36 cellular contexts compared by ENCODE assay signal in the genomic region with DNA sequence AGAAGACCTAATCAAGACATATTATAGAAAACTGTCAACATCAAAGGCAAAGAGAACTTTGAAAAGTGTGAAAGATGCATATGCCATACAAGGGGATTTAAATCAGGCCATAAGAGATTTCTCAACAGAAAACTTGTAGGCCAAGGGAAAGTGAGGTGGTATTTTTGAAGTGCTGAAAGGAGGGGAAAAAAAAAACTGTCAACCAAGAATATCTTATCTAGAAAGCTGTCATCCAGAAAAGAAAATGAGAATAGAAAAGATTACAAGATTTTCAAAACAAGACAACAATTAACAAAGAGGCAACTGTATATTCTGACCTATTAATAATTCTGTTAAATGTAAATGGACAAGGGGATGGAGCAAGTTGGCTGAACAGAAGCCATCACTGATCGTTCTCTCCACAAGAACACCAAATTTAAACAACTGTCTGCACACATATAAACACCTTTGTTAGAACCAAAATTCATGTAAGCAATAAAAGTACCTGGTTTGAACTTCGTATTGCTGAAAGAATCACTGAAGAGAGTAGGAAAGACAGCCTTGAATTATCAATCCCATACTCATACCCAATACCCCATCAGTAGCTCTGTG.
"Had no signal": no experiment of that assay in that cellular context is flagged by ENCODE, and none has a peak within 500 bp of the region (broad histone marks: within the 10 kb centered on the region; RNA-seq: fewer than 3 reads in every experiment).

No MANE protein-coding gene starts in this region.

- ATAC-seq: activated naive CD4-positive, alpha-beta T cell treated with anti-CD3 and anti-CD28 coated beads, Interleukin-2, amount 50 U/mL, for 72 hours; activated naive CD8-positive, alpha-beta T cell treated with anti-CD3 and anti-CD28 coated beads, Interleukin-2, amount 50 U/mL, for 24 hours; activated T-cell treated with anti-CD3 and anti-CD28 coated beads, Interleukin-2, amount 50 U/mL, for 4 hours; activated T-cell treated with anti-CD3 and anti-CD28 coated beads, Interleukin-2, amount 50 U/mL, for 72 hours; activated T-helper 17 cell treated with anti-CD3 and anti-CD28 coated beads, Interleukin-2, amount 50 U/mL, for 72 hours; body of pancreas had no signal

- DNase-seq: activated effector memory CD4-positive, alpha-beta T cell treated with anti-CD3 and anti-CD28 coated beads, Interleukin-2, amount 50 U/mL, for 16 hours; activated effector memory CD4-positive, alpha-beta T cell treated with Interleukin-2 at 50 U/mL for 16 hours; activated gamma-delta T cell; activated gamma-delta T cell treated with Interleukin-2 at 50 U/mL for 16 hours; activated naive CD4-positive, alpha-beta T cell; activated naive CD4-positive, alpha-beta T cell treated with anti-CD3 and anti-CD28 coated beads for 36 hours; activated naive CD4-positive, alpha-beta T cell treated with anti-CD3 and anti-CD28 coated beads, Interleukin-2, amount 10 ng/mL, durations not matched to agents 7 days and 5 days; activated naive CD4-positive, alpha-beta T cell treated with anti-CD3 and anti-CD28 coated beads, Interleukin-2, amount 50 U/mL, for 16 hours; activated naive CD4-positive, alpha-beta T cell treated with Interleukin-2 at 50 U/mL for 16 hours; activated naive CD8-positive, alpha-beta T cell treated with anti-CD3 and anti-CD28 coated beads for 36 hours; activated naive CD8-positive, alpha-beta T cell treated with anti-CD3 and anti-CD28 coated beads, Interleukin-2, amount 10 ng/mL, durations not matched to agents 7 days and 5 days; activated naive CD8-positive, alpha-beta T cell treated with anti-CD3 and anti-CD28 coated beads, Interleukin-2, amount 50 U/mL, for 24 hours; activated T-cell treated with anti-CD3 and anti-CD28 coated beads, Interleukin-2, amount 50 U/mL, for 4 hours; activated T-cell treated with anti-CD3 and anti-CD28 coated beads, Interleukin-2, amount 50 U/mL, for 48 hours; activated T-cell treated with anti-CD3 and anti-CD28 coated beads, Interleukin-2, amount 50 U/mL, for 72 hours; adrenal gland; amniotic stem cell; amygdala; anterior cingulate cortex; aorta; body of pancreas; brain microvascular endothelial cell; caudate nucleus; central memory CD4-positive, alpha-beta T cell; cerebellar nuclear complex had no signal

- H3K4me3 Mint-ChIP-seq: activated naive CD4-positive, alpha-beta T cell treated with anti-CD3 and anti-CD28 coated beads for 36 hours; activated naive CD4-positive, alpha-beta T cell treated with anti-CD3 and anti-CD28 coated beads, Interleukin-2, amount 10 ng/mL, durations not matched to agents 7 days and 5 days; activated naive CD4-positive, alpha-beta T cell treated with anti-CD3 and anti-CD28 coated beads, Interleukin-2, amount 50 U/mL, for 24 hours; activated naive CD8-positive, alpha-beta T cell; activated naive CD8-positive, alpha-beta T cell treated with anti-CD3 and anti-CD28 coated beads for 36 hours; activated naive CD8-positive, alpha-beta T cell treated with anti-CD3 and anti-CD28 coated beads, Interleukin-2, amount 10 ng/mL, durations not matched to agents 7 days and 5 days; activated naive CD8-positive, alpha-beta T cell treated with anti-CD3 and anti-CD28 coated beads, Interleukin-2, amount 50 U/mL, for 24 hours; activated T-cell treated with anti-CD3 and anti-CD28 coated beads, Interleukin-2, amount 50 U/mL, for 4 hours; activated T-cell treated with anti-CD3 and anti-CD28 coated beads, Interleukin-2, amount 50 U/mL, for 72 hours; activated T-helper 1 cell treated with anti-CD3 and anti-CD28 coated beads, Interleukin-12 subunit alpha, Interleukin-12 subunit beta, Interleukin-2, Interleukin-4 antibody, amounts not matched to agents 30 ng/mL and 10 ng/mL and 1 ng/mL, durations not matched to agents 14 hours and 24 hours and 36 hours; activated T-helper 17 cell treated with anti-CD3 and anti-CD28 coated beads, Interleukin-2, amount 50 U/mL, for 72 hours; brain; central memory CD8-positive, alpha-beta T cell had no signal

- H3K36me3 ChIP-seq: adrenal gland, ascending aorta, brain microvascular endothelial cell, breast epithelium, cardiac muscle cell had no signal

- H3K36me3 Mint-ChIP-seq: activated naive CD4-positive, alpha-beta T cell treated with anti-CD3 and anti-CD28 coated beads, Interleukin-2, amount 10 ng/mL, durations not matched to agents 7 days and 5 days; activated naive CD4-positive, alpha-beta T cell treated with anti-CD3 and anti-CD28 coated beads, Interleukin-2, amount 50 U/mL, for 72 hours; activated naive CD8-positive, alpha-beta T cell; activated naive CD8-positive, alpha-beta T cell treated with anti-CD3 and anti-CD28 coated beads for 36 hours; activated naive CD8-positive, alpha-beta T cell treated with anti-CD3 and anti-CD28 coated beads, Interleukin-2, amount 10 ng/mL, durations not matched to agents 7 days and 5 days; brain had no signal

- H3K4me3 ChIP-seq: adrenal gland, ascending aorta, body of pancreas, breast epithelium, cardiac muscle cell had no signal

- H3K27ac ChIP-seq: adrenal gland, ascending aorta, body of pancreas, brain microvascular endothelial cell, breast epithelium, cardiac muscle cell had no signal

- H3K4me1 Mint-ChIP-seq: activated naive CD4-positive, alpha-beta T cell treated with anti-CD3 and anti-CD28 coated beads, Interleukin-2, amount 10 ng/mL, durations not matched to agents 7 days and 5 days; activated naive CD4-positive, alpha-beta T cell treated with anti-CD3 and anti-CD28 coated beads, Interleukin-2, amount 50 U/mL, for 24 hours; activated naive CD8-positive, alpha-beta T cell treated with anti-CD3 and anti-CD28 coated beads for 36 hours; activated naive CD8-positive, alpha-beta T cell treated with anti-CD3 and anti-CD28 coated beads, Interleukin-2, amount 10 ng/mL, durations not matched to agents 7 days and 5 days; activated naive CD8-positive, alpha-beta T cell treated with anti-CD3 and anti-CD28 coated beads, Interleukin-2, amount 50 U/mL, for 24 hours; activated T-helper 17 cell treated with anti-CD3 and anti-CD28 coated beads, Interleukin-2, amount 50 U/mL, for 72 hours; brain; central memory CD8-positive, alpha-beta T cell had no signal

- H3K9me3 ChIP-seq: body of pancreas had no signal

- H3K27me3 Mint-ChIP-seq: activated naive CD4-positive, alpha-beta T cell treated with anti-CD3 and anti-CD28 coated beads, Interleukin-2, amount 10 ng/mL, durations not matched to agents 7 days and 5 days; activated naive CD4-positive, alpha-beta T cell treated with anti-CD3 and anti-CD28 coated beads, Interleukin-2, amount 50 U/mL, for 24 hours; activated naive CD8-positive, alpha-beta T cell; activated naive CD8-positive, alpha-beta T cell treated with anti-CD3 and anti-CD28 coated beads for 36 hours; activated naive CD8-positive, alpha-beta T cell treated with anti-CD3 and anti-CD28 coated beads, Interleukin-2, amount 10 ng/mL, durations not matched to agents 7 days and 5 days; activated naive CD8-positive, alpha-beta T cell treated with anti-CD3 and anti-CD28 coated beads, Interleukin-2, amount 50 U/mL, for 24 hours; activated T-helper 17 cell treated with anti-CD3 and anti-CD28 coated beads, Interleukin-2, amount 50 U/mL, for 72 hours; brain; central memory CD8-positive, alpha-beta T cell had no signal

- H3K27ac Mint-ChIP-seq: activated naive CD4-positive, alpha-beta T cell treated with anti-CD3 and anti-CD28 coated beads for 36 hours; activated naive CD4-positive, alpha-beta T cell treated with anti-CD3 and anti-CD28 coated beads, Interleukin-2, amount 10 ng/mL, durations not matched to agents 7 days and 5 days; activated naive CD4-positive, alpha-beta T cell treated with anti-CD3 and anti-CD28 coated beads, Interleukin-2, amount 50 U/mL, for 24 hours; activated naive CD4-positive, alpha-beta T cell treated with anti-CD3 and anti-CD28 coated beads, Interleukin-2, amount 50 U/mL, for 72 hours; activated naive CD8-positive, alpha-beta T cell; activated naive CD8-positive, alpha-beta T cell treated with anti-CD3 and anti-CD28 coated beads for 36 hours; activated naive CD8-positive, alpha-beta T cell treated with anti-CD3 and anti-CD28 coated beads, Interleukin-2, amount 10 ng/mL, durations not matched to agents 7 days and 5 days; activated naive CD8-positive, alpha-beta T cell treated with anti-CD3 and anti-CD28 coated beads, Interleukin-2, amount 50 U/mL, for 24 hours; activated T-cell treated with anti-CD3 and anti-CD28 coated beads, Interleukin-2, amount 50 U/mL, for 72 hours; activated T-helper 1 cell treated with anti-CD3 and anti-CD28 coated beads, Interleukin-12 subunit alpha, Interleukin-12 subunit beta, Interleukin-2, Interleukin-4 antibody, amounts not matched to agents 30 ng/mL and 10 ng/mL and 1 ng/mL, durations not matched to agents 14 hours and 24 hours and 36 hours; activated T-helper 17 cell treated with anti-CD3 and anti-CD28 coated beads, Interleukin-2, amount 50 U/mL, for 72 hours; activated T-helper 2 cell treated with anti-CD3 and anti-CD28 coated beads, Interferon-gamma antibody, Interleukin-2, Interleukin-4, amounts not matched to agents 10 μg/mL and 5 μg/mL and 100 μg/mL, durations not matched to agents 14 hours and 24 hours and 36 hours; brain had no signal

- H3K4me1 ChIP-seq: adrenal gland, ascending aorta, body of pancreas, breast epithelium had no signal

- H3K27me3 ChIP-seq: adrenal gland, ascending aorta, body of pancreas, brain microvascular endothelial cell, breast epithelium, cardiac muscle cell had no signal
